In the genomic region with DNA sequence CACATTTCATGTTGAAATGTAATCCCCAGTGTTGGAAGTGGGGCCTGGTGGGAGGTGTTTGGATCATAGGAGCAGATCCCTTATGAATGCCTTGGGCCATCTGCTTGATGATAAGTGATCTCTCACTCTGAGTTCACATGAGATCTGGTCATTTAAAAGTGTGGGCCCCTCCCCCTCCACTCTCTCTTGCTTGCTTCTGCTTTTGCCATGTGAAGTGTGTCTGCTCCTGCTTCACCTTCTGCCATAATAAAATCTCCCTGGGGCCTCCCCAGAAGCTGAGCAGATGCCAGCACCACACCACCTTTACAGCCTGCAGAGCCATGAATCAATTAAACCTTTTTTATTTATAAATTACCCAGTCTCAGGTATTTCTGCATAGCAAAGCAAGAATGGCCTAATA, we compare ENCODE assay signal across 1 cellular context.
TF ChIP-seq lines count a peak whose summit lies in the region.

No MANE protein-coding gene starts in this region.

TF ChIP-seq in GM12878, 131 proteins besides CTCF, POLR2A, EP300 and RAD21:
- TF ChIP-seq, protein P1, sequence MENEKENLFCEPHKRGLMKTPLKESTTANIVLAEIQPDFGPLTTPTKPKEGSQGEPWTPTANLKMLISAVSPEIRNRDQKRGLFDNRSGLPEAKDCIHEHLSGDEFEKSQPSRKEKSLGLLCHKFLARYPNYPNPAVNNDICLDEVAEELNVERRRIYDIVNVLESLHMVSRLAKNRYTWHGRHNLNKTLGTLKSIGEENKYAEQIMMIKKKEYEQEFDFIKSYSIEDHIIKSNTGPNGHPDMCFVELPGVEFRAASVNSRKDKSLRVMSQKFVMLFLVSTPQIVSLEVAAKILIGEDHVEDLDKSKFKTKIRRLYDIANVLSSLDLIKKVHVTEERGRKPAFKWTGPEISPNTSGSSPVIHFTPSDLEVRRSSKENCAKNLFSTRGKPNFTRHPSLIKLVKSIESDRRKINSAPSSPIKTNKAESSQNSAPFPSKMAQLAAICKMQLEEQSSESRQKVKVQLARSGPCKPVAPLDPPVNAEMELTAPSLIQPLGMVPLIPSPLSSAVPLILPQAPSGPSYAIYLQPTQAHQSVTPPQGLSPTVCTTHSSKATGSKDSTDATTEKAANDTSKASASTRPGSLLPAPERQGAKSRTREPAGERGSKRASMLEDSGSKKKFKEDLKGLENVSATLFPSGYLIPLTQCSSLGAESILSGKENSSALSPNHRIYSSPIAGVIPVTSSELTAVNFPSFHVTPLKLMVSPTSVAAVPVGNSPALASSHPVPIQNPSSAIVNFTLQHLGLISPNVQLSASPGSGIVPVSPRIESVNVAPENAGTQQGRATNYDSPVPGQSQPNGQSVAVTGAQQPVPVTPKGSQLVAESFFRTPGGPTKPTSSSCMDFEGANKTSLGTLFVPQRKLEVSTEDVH (IDR thresholded peaks at IDR 0.05; ENCODE audit: low read depth, partially characterized antibody): no peak
- TF ChIP-seq, protein P2, sequence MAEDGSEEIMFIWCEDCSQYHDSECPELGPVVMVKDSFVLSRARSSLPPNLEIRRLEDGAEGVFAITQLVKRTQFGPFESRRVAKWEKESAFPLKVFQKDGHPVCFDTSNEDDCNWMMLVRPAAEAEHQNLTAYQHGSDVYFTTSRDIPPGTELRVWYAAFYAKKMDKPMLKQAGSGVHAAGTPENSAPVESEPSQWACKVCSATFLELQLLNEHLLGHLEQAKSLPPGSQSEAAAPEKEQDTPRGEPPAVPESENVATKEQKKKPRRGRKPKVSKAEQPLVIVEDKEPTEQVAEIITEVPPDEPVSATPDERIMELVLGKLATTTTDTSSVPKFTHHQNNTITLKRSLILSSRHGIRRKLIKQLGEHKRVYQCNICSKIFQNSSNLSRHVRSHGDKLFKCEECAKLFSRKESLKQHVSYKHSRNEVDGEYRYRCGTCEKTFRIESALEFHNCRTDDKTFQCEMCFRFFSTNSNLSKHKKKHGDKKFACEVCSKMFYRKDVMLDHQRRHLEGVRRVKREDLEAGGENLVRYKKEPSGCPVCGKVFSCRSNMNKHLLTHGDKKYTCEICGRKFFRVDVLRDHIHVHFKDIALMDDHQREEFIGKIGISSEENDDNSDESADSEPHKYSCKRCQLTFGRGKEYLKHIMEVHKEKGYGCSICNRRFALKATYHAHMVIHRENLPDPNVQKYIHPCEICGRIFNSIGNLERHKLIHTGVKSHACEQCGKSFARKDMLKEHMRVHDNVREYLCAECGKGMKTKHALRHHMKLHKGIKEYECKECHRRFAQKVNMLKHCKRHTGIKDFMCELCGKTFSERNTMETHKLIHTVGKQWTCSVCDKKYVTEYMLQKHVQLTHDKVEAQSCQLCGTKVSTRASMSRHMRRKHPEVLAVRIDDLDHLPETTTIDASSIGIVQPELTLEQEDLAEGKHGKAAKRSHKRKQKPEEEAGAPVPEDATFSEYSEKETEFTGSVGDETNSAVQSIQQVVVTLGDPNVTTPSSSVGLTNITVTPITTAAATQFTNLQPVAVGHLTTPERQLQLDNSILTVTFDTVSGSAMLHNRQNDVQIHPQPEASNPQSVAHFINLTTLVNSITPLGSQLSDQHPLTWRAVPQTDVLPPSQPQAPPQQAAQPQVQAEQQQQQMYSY (CRISPR knock-in tag; IDR thresholded peaks at IDR 0.05): no peak
- no peak for TF ChIP-seq ASH2L (IDR thresholded peaks at IDR 0.05; ENCODE audit: borderline replicate concordance, low read depth)
- TF ChIP-seq FOXK2 (IDR thresholded peaks at IDR 0.05): no peak
- no peak for TF ChIP-seq DPF2 (IDR thresholded peaks at IDR 0.05)
- no peak for TF ChIP-seq IKZF1 (conservative IDR thresholded peaks at IDR 0.05)
- no peak for TF ChIP-seq RBBP5 (conservative IDR thresholded peaks at IDR 0.05)
- TF ChIP-seq RELA (IDR thresholded peaks at IDR 0.05; ENCODE audit: borderline replicate concordance, partially characterized antibody): no peak
- no peak for TF ChIP-seq TBL1XR1 (IDR thresholded peaks at IDR 0.05; ENCODE audit: low read depth, low read length)
- TF ChIP-seq PAX8 (IDR thresholded peaks at IDR 0.05): no peak
- TF ChIP-seq PAX5 (IDR thresholded peaks at IDR 0.05; ENCODE audit: borderline replicate concordance, low read depth, low read length): no peak
- no peak for TF ChIP-seq RAD51 (IDR thresholded peaks at IDR 0.05)
- TF ChIP-seq POLR2AphosphoS5 (IDR thresholded peaks at IDR 0.05; ENCODE audit: low read length): no peak
- TF ChIP-seq, protein P3, sequence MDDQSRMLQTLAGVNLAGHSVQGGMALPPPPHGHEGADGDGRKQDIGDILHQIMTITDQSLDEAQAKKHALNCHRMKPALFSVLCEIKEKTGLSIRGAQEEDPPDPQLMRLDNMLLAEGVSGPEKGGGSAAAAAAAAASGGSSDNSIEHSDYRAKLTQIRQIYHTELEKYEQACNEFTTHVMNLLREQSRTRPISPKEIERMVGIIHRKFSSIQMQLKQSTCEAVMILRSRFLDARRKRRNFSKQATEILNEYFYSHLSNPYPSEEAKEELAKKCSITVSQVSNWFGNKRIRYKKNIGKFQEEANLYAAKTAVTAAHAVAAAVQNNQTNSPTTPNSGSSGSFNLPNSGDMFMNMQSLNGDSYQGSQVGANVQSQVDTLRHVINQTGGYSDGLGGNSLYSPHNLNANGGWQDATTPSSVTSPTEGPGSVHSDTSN (IDR thresholded peaks at IDR 0.05; ENCODE audit: insufficient replicate concordance, low read depth, low read length): no peak
- TF ChIP-seq GABPA (IDR thresholded peaks at IDR 0.05; ENCODE audit: low read depth): no peak
- no peak for TF ChIP-seq BACH1 (IDR thresholded peaks at IDR 0.05; ENCODE audit: borderline replicate concordance)
